ENCODE assay signal across 9 cellular contexts in genomic region chr7:113087278-113087998, GRCh38. TPM values are rescaled to one million over a fixed set of nuclear protein-coding genes. Genes with fewer than 3 reads are reported as not detected.
DNase-seq lines count a peak whose midpoint lies in the region; ATAC-seq lines count a peak whose summit lies in the region.
"Had no signal": no experiment of that assay in that cellular context is flagged by ENCODE, and none has a peak within 500 bp of the region (broad histone marks: within the 10 kb centered on the region; RNA-seq: fewer than 3 reads in every experiment).

No MANE protein-coding gene starts in this region.

- no peaks in the 10 kb centered on the region for H3K9me3 ChIP-seq in naive thymus-derived CD4-positive, alpha-beta T cell (ENCODE audit: control insufficient read depth in 2 of 3, low read length in 3 of 3)

- ATAC-seq in naive thymus-derived CD4-positive, alpha-beta T cell: peak; percentile 79
- no peak for ATAC-seq in GM19463 (IDR thresholded peaks at IDR 0.05; ENCODE audit: unreplicated experiment)

- CTCF ChIA-PET in naive thymus-derived CD4-positive, alpha-beta T cell (lab: Charles Lee): no interaction called here

- no peaks in the 10 kb centered on the region for H3K27me3 ChIP-seq in naive thymus-derived CD4-positive, alpha-beta T cell (ENCODE audit: control insufficient read depth in 2 of 2, insufficient read depth in 2 of 2, low read length in 2 of 2)

- H3K4me3 ChIP-seq in naive thymus-derived CD4-positive, alpha-beta T cell (ENCODE audit: low read length): no peak overlapping the region

- H3K27ac ChIP-seq in naive thymus-derived CD4-positive, alpha-beta T cell (ENCODE audit: low read depth, low read length): no peak overlapping the region

- H3K4me3 Mint-ChIP-seq in naive thymus-derived CD4-positive, alpha-beta T cell: peak overlapping the region in 7 of 10 donors; percentile 6 to 58 (median 27)

- no peaks in the 10 kb centered on the region for H3K4me1 ChIP-seq in naive thymus-derived CD4-positive, alpha-beta T cell (ENCODE audit: control insufficient read depth in 2 of 2, insufficient read depth in 2 of 2, low read length in 2 of 2)

- DNase-seq in NCI-H1092 treated with DMSO at 0.1 percent for 48 hours (lab: John Stamatoyannopoulos, UW) (peak; percentile 12), NCI-H1092 (lab: John Stamatoyannopoulos, UW) (no peak), NCI-H82 treated with DMSO at 0.1 percent for 48 hours (lab: John Stamatoyannopoulos, UW; ENCODE audit: unreplicated experiment) (peak; percentile 33), dermis microvascular lymphatic vessel endothelial cell (ENCODE audit: low read depth in 2 of 2) (peak; percentile 4 to 49), HPDE6-E6E7 (ENCODE audit: extremely low spot score) (no peak), NCI-H2107 treated with DMSO at 0.1 percent for 48 hours (lab: John Stamatoyannopoulos, UW; ENCODE audit: unreplicated experiment) (no peak)
- DNase-seq in naive thymus-derived CD4-positive, alpha-beta T cell: peak in 2 of 9 donors; percentile 2 to 5

- H3K36me3 ChIP-seq in naive thymus-derived CD4-positive, alpha-beta T cell (ENCODE audit: control insufficient read depth in 2 of 3, insufficient read depth in 3 of 3, low read length in 3 of 3): no peaks in the 10 kb centered on the region

- no peaks in the 10 kb centered on the region for H3K36me3 Mint-ChIP-seq in naive thymus-derived CD4-positive, alpha-beta T cell

- POLR2A ChIA-PET in naive thymus-derived CD4-positive, alpha-beta T cell (lab: Charles Lee): no interaction called here

- peaks cover 0 to 22% (median 8%) of the 10 kb centered on the region in 7 donors for H3K4me1 Mint-ChIP-seq in naive thymus-derived CD4-positive, alpha-beta T cell

- peaks cover 46 to 57% (median 55%) of the 10 kb centered on the region in 5 donors for H3K27me3 Mint-ChIP-seq in naive thymus-derived CD4-positive, alpha-beta T cell

- H3K9me3 Mint-ChIP-seq in naive thymus-derived CD4-positive, alpha-beta T cell: peaks cover 0 to 5% (median 0%) of the 10 kb centered on the region in 11 donors

- H3K27ac Mint-ChIP-seq in naive thymus-derived CD4-positive, alpha-beta T cell: no peak overlapping the region

- intact Hi-C loops in naive thymus-derived CD4-positive, alpha-beta T cell (cut with micrococcal nuclease): no loop called here

RNA-seq across cellular contexts. Expression of gene GPR85, which starts 0.8 kb away (rescaled TPM):
- under 0.01 and 0.13 TPM in 2 replicates for total RNA-seq in dermis microvascular lymphatic vessel endothelial cell
- not detected for total RNA-seq in naive thymus-derived CD4-positive, alpha-beta T cell
- under 1 TPM in 1 of 2 donors, not detected in 1; 0.13 TPM for polyA plus RNA-seq in naive thymus-derived CD4-positive, alpha-beta T cell
- total RNA-seq: T-helper 1 cell treated with Interleukin-12 subunit alpha and Interleukin-12 subunit beta and Interleukin-4 antibody, amounts not matched to agents 30 ng/mL and 1 ng/mL, for 36 hours had no signal

RNA-seq across cellular contexts. Expression of gene SMIM30, which starts 30.9 kb away (rescaled TPM):
- 47.1 and 48.0 TPM in 2 replicates for total RNA-seq in dermis microvascular lymphatic vessel endothelial cell
- 10 to 100 TPM in 3 of 5 experiments, 1 to 10 TPM in 2; 9.3 to 21.0 (median 20.5) TPM for total RNA-seq in naive thymus-derived CD4-positive, alpha-beta T cell
- polyA plus RNA-seq in naive thymus-derived CD4-positive, alpha-beta T cell: 10 to 100 TPM; 29.1 to 58.8 TPM

Comparison
In these comparisons a context has a peak if more than half of its experiments do, and no peak if none do; other contexts are left out.
1. DNase-seq: peak in NCI-H1092 treated with DMSO at 0.1 percent for 48 hours (single experiment), NCI-H82 treated with DMSO at 0.1 percent for 48 hours (single experiment) and dermis microvascular lymphatic vessel endothelial cell (2 of 2); none in NCI-H1092 (single experiment), HPDE6-E6E7 (single experiment) and NCI-H2107 treated with DMSO at 0.1 percent for 48 hours (single experiment).